In genomic region chr2:64654063-64654811, GRCh38 we compare ENCODE assay signal across 1 cellular context.
TF ChIP-seq lines count a peak whose summit lies in the region.

No MANE protein-coding gene starts in this region.

TF ChIP-seq in HepG2, 621 proteins besides CTCF, POLR2A, EP300 and RAD21 (continued from another document and continues in another):
- TF ChIP-seq YY1 (IDR thresholded peaks at IDR 0.05; ENCODE audit: insufficient read depth, insufficient replicate concordance, low read depth, low read length): peak; percentile 17
- 0 out of 2 replicates have a peak, but pooled peaks have one; percentile 56 for TF ChIP-seq DPF2 (CRISPR knock-in tag; IDR thresholded peaks at IDR 0.05; ENCODE audit: borderline replicate concordance, low read depth)
- TF ChIP-seq ZNF10 (CRISPR knock-in tag; IDR thresholded peaks at IDR 0.05; ENCODE audit: borderline replicate concordance, low read depth): no peak
- TF ChIP-seq RELA (CRISPR knock-in tag; IDR thresholded peaks at IDR 0.05): no peak; the same call in 1 of the 2 replicates
- peak; percentile 89 for TF ChIP-seq MAX (IDR thresholded peaks at IDR 0.05)
- no peak for TF ChIP-seq ZNF180 (CRISPR knock-in tag; IDR thresholded peaks at IDR 0.05; ENCODE audit: borderline replicate concordance, low read depth)
- no peak for TF ChIP-seq FIP1L1 (IDR thresholded peaks at IDR 0.05; ENCODE audit: borderline replicate concordance, insufficient read depth, low read depth, low read length)
- TF ChIP-seq ATM (IDR thresholded peaks at IDR 0.05; ENCODE audit: borderline replicate concordance): no peak
- TF ChIP-seq TFE3 (CRISPR knock-in tag; IDR thresholded peaks at IDR 0.05): no peak; the same call in 1 of the 2 replicates
- peak; percentile 18; the same call in 1 of the 2 replicates for TF ChIP-seq ZNF446 (CRISPR knock-in tag; IDR thresholded peaks at IDR 0.05)
- peak; percentile 67; the same call in 1 of the 2 replicates for TF ChIP-seq KDM3A (CRISPR knock-in tag; IDR thresholded peaks at IDR 0.05; ENCODE audit: low read depth)
- TF ChIP-seq ZNF891 (CRISPR knock-in tag; IDR thresholded peaks at IDR 0.05): peak; percentile 61; the same call in 1 of the 2 replicates
- no peak; the same call in 1 of the 2 replicates for TF ChIP-seq KLF15 (CRISPR knock-in tag; IDR thresholded peaks at IDR 0.05; ENCODE audit: borderline replicate concordance)
- TF ChIP-seq MXI1 (IDR thresholded peaks at IDR 0.05; ENCODE audit: borderline replicate concordance, low read depth, low read length): peak; percentile 34; the same call in 2 of the 3 replicates
- no peak for TF ChIP-seq GLMP (CRISPR knock-in tag; IDR thresholded peaks at IDR 0.05; ENCODE audit: borderline replicate concordance)
- TF ChIP-seq ZNF232 (CRISPR knock-in tag; IDR thresholded peaks at IDR 0.05; ENCODE audit: borderline replicate concordance): peak; percentile 70; the same call in 1 of the 2 replicates
- 0 out of 2 replicates have a peak, but pooled peaks have one; percentile 13 for TF ChIP-seq ZNF350 (CRISPR knock-in tag; IDR thresholded peaks at IDR 0.05; ENCODE audit: borderline replicate concordance, low read depth)
- peak; percentile 55; the same call in 1 of the 2 replicates for TF ChIP-seq THRA (CRISPR knock-in tag; IDR thresholded peaks at IDR 0.05; ENCODE audit: borderline replicate concordance)
- TF ChIP-seq ZNF432 (CRISPR knock-in tag; IDR thresholded peaks at IDR 0.05; ENCODE audit: borderline replicate concordance): no peak
- TF ChIP-seq ATF4 (CRISPR knock-in tag; IDR thresholded peaks at IDR 0.05): peak in 1 of 2 experiments; percentile 39; a peak in 1 of 4 replicates
- TF ChIP-seq ZKSCAN1 (IDR thresholded peaks at IDR 0.05; ENCODE audit: low read length): no peak
- TF ChIP-seq ZBTB38 (CRISPR knock-in tag; IDR thresholded peaks at IDR 0.05): peak; percentile 76
- peak; percentile 41; the same call in 1 of the 2 replicates for TF ChIP-seq HNF4A (CRISPR knock-in tag; IDR thresholded peaks at IDR 0.05)
- TF ChIP-seq PBX2 (CRISPR knock-in tag; IDR thresholded peaks at IDR 0.05): no peak
- peak; percentile 66 for TF ChIP-seq KMT2A (CRISPR knock-in tag; IDR thresholded peaks at IDR 0.05)
- TF ChIP-seq NFAT5 (CRISPR knock-in tag; IDR thresholded peaks at IDR 0.05): no peak
- no peak for TF ChIP-seq ZNF550 (CRISPR knock-in tag; IDR thresholded peaks at IDR 0.05; ENCODE audit: borderline replicate concordance)
- TF ChIP-seq SIX1 (CRISPR knock-in tag; IDR thresholded peaks at IDR 0.05; ENCODE audit: borderline replicate concordance): 0 out of 2 replicates have a peak, but pooled peaks have one; percentile 33
- TF ChIP-seq SMC3 (IDR thresholded peaks at IDR 0.05; ENCODE audit: low read length): no peak
- peak; percentile 11; the same call in 1 of the 2 replicates for TF ChIP-seq ZNF83 (CRISPR knock-in tag; IDR thresholded peaks at IDR 0.05; ENCODE audit: borderline replicate concordance)
- TF ChIP-seq ZBTB42 (CRISPR knock-in tag; IDR thresholded peaks at IDR 0.05): 0 out of 2 replicates have a peak, but pooled peaks have one; percentile 31
- no peak for TF ChIP-seq REXO4 (CRISPR knock-in tag; IDR thresholded peaks at IDR 0.05; ENCODE audit: borderline replicate concordance)
- TF ChIP-seq ARHGAP35 (CRISPR knock-in tag; IDR thresholded peaks at IDR 0.05; ENCODE audit: borderline replicate concordance): 0 out of 2 replicates have a peak, but pooled peaks have one; percentile 69
- TF ChIP-seq CHD2 (IDR thresholded peaks at IDR 0.05; ENCODE audit: low read depth, low read length): 0 out of 2 replicates have a peak, but pooled peaks have one; percentile 34
- TF ChIP-seq ZNF572 (CRISPR knock-in tag; IDR thresholded peaks at IDR 0.05): 0 out of 2 replicates have a peak, but pooled peaks have one; percentile 70
- no peak for TF ChIP-seq IKZF4 (CRISPR knock-in tag; IDR thresholded peaks at IDR 0.05; ENCODE audit: borderline replicate concordance, low read depth, not compliant biosample characterization)
- TF ChIP-seq ZNF775 (CRISPR knock-in tag; IDR thresholded peaks at IDR 0.05; ENCODE audit: borderline replicate concordance): peak; percentile 85; the same call in 1 of the 2 replicates
- peak; percentile 75; the same call in 1 of the 2 replicates for TF ChIP-seq FOXO1 (CRISPR knock-in tag; IDR thresholded peaks at IDR 0.05)
- peak; percentile 79; the same call in 1 of the 2 replicates for TF ChIP-seq ZNF761 (CRISPR knock-in tag; conservative IDR thresholded peaks at IDR 0.05)
- peak; percentile 2; the same call in 1 of the 2 replicates for TF ChIP-seq STAG1 (CRISPR knock-in tag; IDR thresholded peaks at IDR 0.05)
- no peak for TF ChIP-seq IKZF5 (CRISPR knock-in tag; IDR thresholded peaks at IDR 0.05)
- TF ChIP-seq RORA (CRISPR knock-in tag; IDR thresholded peaks at IDR 0.05): no peak
- TF ChIP-seq TOE1 (CRISPR knock-in tag; IDR thresholded peaks at IDR 0.05): no peak
- peak; percentile 93; the same call in 1 of the 2 replicates for TF ChIP-seq ZFP90 (CRISPR knock-in tag; IDR thresholded peaks at IDR 0.05; ENCODE audit: borderline replicate concordance)
- TF ChIP-seq SNAPC2 (CRISPR knock-in tag; IDR thresholded peaks at IDR 0.05): no peak; the same call in 1 of the 2 replicates
- no peak for TF ChIP-seq MATR3 (CRISPR knock-in tag; IDR thresholded peaks at IDR 0.05)
- TF ChIP-seq NFKBIZ (CRISPR knock-in tag; IDR thresholded peaks at IDR 0.05): 0 out of 2 replicates have a peak, but pooled peaks have one; percentile 70
- TF ChIP-seq ZNF543 (CRISPR knock-in tag; IDR thresholded peaks at IDR 0.05): peak; percentile 76
- TF ChIP-seq POGZ (CRISPR knock-in tag; IDR thresholded peaks at IDR 0.05): peak; percentile 61; the same call in 1 of the 2 replicates
- peak; percentile 94; the same call in 1 of the 2 replicates for TF ChIP-seq ZNF678 (CRISPR knock-in tag; IDR thresholded peaks at IDR 0.05)
- no peak for TF ChIP-seq SSRP1 (CRISPR knock-in tag; IDR thresholded peaks at IDR 0.05)
- peak; percentile 70 for TF ChIP-seq ZNF605 (CRISPR knock-in tag; IDR thresholded peaks at IDR 0.05)
- TF ChIP-seq HOXD1 (CRISPR knock-in tag; IDR thresholded peaks at IDR 0.05): peak; percentile 35; the same call in 1 of the 2 replicates
- peak; percentile 42; the same call in 1 of the 2 replicates for TF ChIP-seq GATAD1 (CRISPR knock-in tag; IDR thresholded peaks at IDR 0.05)
